Comparison of ENCODE assay signal across 1 cellular context in genomic region chr7:127588019-127588696, GRCh38.
TF ChIP-seq lines count a peak whose summit lies in the region.

Gene ARF5 (plus strand): TSS chr7:127588411. CDS start chr7:127588499, 88 bp downstream.

TF ChIP-seq in K562, 482 proteins besides CTCF, POLR2A, EP300 and RAD21 (continued from another document and continues in another):
- peak in 1 of 3 experiments; percentile 61; a peak in 2 of 6 replicates for TF ChIP-seq ZBTB11 (CRISPR knock-in tag; IDR thresholded peaks at IDR 0.05)
- TF ChIP-seq PHF8 (IDR thresholded peaks at IDR 0.05; ENCODE audit: borderline replicate concordance, low read length): peak; percentile 96
- no peak for TF ChIP-seq BRD4 (IDR thresholded peaks at IDR 0.05)
- TF ChIP-seq FIP1L1 (IDR thresholded peaks at IDR 0.05; ENCODE audit: low read depth, low read length, poor library complexity, severe bottlenecking): peak; percentile 76
- peak; percentile 79 for TF ChIP-seq SIN3B (IDR thresholded peaks at IDR 0.05; ENCODE audit: low read depth)
- peak in 1 of 2 experiments; percentile 55; a peak in 1 of 4 replicates for TF ChIP-seq NONO (IDR thresholded peaks at IDR 0.05; ENCODE audit: low read depth in 2 of 2, low read length in 1 of 2)
- peak; percentile 61 for TF ChIP-seq GABPA (tag; conservative IDR thresholded peaks at IDR 0.05; ENCODE audit: low read depth)
- peak; percentile 85 for TF ChIP-seq GTF2E2 (tag; IDR thresholded peaks at IDR 0.05)
- TF ChIP-seq ESRRA (IDR thresholded peaks at IDR 0.05; ENCODE audit: borderline replicate concordance, low read depth): peak; percentile 9; the same call in 1 of the 2 replicates
- peak; percentile 87 for TF ChIP-seq BHLHE40 (IDR thresholded peaks at IDR 0.05; ENCODE audit: low read length)
- TF ChIP-seq ZFP91 (CRISPR knock-in tag; IDR thresholded peaks at IDR 0.05): no peak
- TF ChIP-seq E2F6 (IDR thresholded peaks at IDR 0.05; ENCODE audit: borderline replicate concordance in 1 of 2, extremely low read depth in 1 of 2, insufficient read depth in 1 of 2, insufficient read length in 1 of 2, low read depth in 1 of 2, low read length in 1 of 2, poor library complexity in 1 of 2, severe bottlenecking in 1 of 2): peak in 1 of 2 experiments; percentile 74
- TF ChIP-seq EP400 (IDR thresholded peaks at IDR 0.05): peak; percentile 44; the same call in 1 of the 2 replicates
- TF ChIP-seq NBN (IDR thresholded peaks at IDR 0.05; ENCODE audit: low read depth): no peak
- TF ChIP-seq NEUROD1 (IDR thresholded peaks at IDR 0.05; ENCODE audit: borderline replicate concordance, low read depth, low read length, partially characterized antibody): no peak
- peak; percentile 16; the same call in 1 of the 2 replicates for TF ChIP-seq L3MBTL2 (IDR thresholded peaks at IDR 0.05)
- peak; percentile 71 for TF ChIP-seq POLR2AphosphoS5 (IDR thresholded peaks at IDR 0.05; ENCODE audit: control insufficient read depth, insufficient read depth, low read depth, low read length)
- 0 out of 2 replicates have a peak, but pooled peaks have one; percentile 14 for TF ChIP-seq SRSF3 (IDR thresholded peaks at IDR 0.05; ENCODE audit: insufficient read depth, low read length)
- TF ChIP-seq TCF7 (IDR thresholded peaks at IDR 0.05; ENCODE audit: borderline replicate concordance): no peak
- no peak for TF ChIP-seq MGA (IDR thresholded peaks at IDR 0.05)
- TF ChIP-seq ZNF431 (CRISPR knock-in tag; IDR thresholded peaks at IDR 0.05): peak; percentile 61; the same call in 1 of the 2 replicates
- no peak for TF ChIP-seq ZNF146 (CRISPR knock-in tag; IDR thresholded peaks at IDR 0.05; ENCODE audit: unreplicated experiment)
- peak; percentile 37 for TF ChIP-seq ATF1 (CRISPR knock-in tag; IDR thresholded peaks at IDR 0.05)
- peak; percentile 87 for TF ChIP-seq ATF1 (tag; IDR thresholded peaks at IDR 0.05)
- TF ChIP-seq POU5F1 (IDR thresholded peaks at IDR 0.05; ENCODE audit: borderline replicate concordance, low read depth, low read length, partially characterized antibody): no peak
- TF ChIP-seq CREB3L1 (IDR thresholded peaks at IDR 0.05; ENCODE audit: borderline replicate concordance, low read depth): no peak
- peak in 2 of 3 experiments; percentile 64 to 69 for TF ChIP-seq YY1 (IDR thresholded peaks at IDR 0.05; ENCODE audit: borderline replicate concordance in 1 of 3, control insufficient read depth in 1 of 3, extremely low read depth in 1 of 3, insufficient read depth in 3 of 3, insufficient read length in 1 of 3, insufficient replicate concordance in 2 of 3, low read depth in 1 of 3, low read length in 2 of 3)
- peak; percentile 69; the same call in 1 of the 2 replicates for TF ChIP-seq ILF3 (IDR thresholded peaks at IDR 0.05; ENCODE audit: borderline replicate concordance)
- TF ChIP-seq VEZF1 (CRISPR knock-in tag; IDR thresholded peaks at IDR 0.05): peak; percentile 83
- TF ChIP-seq ZBTB8A (IDR thresholded peaks at IDR 0.05; ENCODE audit: partially characterized antibody): no peak
- TF ChIP-seq TCF3 (CRISPR knock-in tag; IDR thresholded peaks at IDR 0.05): no peak
- TF ChIP-seq TBP (optimal IDR thresholded peaks at IDR 0.05; ENCODE audit: low read depth, low read length): peak; percentile 55
- TF ChIP-seq ZNF695 (CRISPR knock-in tag; IDR thresholded peaks at IDR 0.05): no peak
- peak; percentile 52; the same call in 1 of the 2 replicates for TF ChIP-seq KDM2B (CRISPR knock-in tag; IDR thresholded peaks at IDR 0.05)
- peak; percentile 40 for TF ChIP-seq SMAD1 (IDR thresholded peaks at IDR 0.05; ENCODE audit: low read depth, low read length, partially characterized antibody)
- peak; percentile 64 for TF ChIP-seq HCFC1 (IDR thresholded peaks at IDR 0.05; ENCODE audit: low read depth, low read length)
- peak; percentile 80 for TF ChIP-seq RBFOX2 (IDR thresholded peaks at IDR 0.05; ENCODE audit: low read depth, low read length)
- 0 out of 2 replicates have a peak, but pooled peaks have one; percentile 11 for TF ChIP-seq FOSL1 (tag; conservative IDR thresholded peaks at IDR 0.05)
- no peak for TF ChIP-seq EHMT2 (IDR thresholded peaks at IDR 0.05)
- TF ChIP-seq ZSCAN32 (CRISPR knock-in tag; IDR thresholded peaks at IDR 0.05): no peak
- no peak for TF ChIP-seq YBX1 (IDR thresholded peaks at IDR 0.05)
- TF ChIP-seq ZFX (CRISPR knock-in tag; IDR thresholded peaks at IDR 0.05): peak; percentile 91
